Comparison of ENCODE assay signal across 17 cellular contexts in the genomic region with DNA sequence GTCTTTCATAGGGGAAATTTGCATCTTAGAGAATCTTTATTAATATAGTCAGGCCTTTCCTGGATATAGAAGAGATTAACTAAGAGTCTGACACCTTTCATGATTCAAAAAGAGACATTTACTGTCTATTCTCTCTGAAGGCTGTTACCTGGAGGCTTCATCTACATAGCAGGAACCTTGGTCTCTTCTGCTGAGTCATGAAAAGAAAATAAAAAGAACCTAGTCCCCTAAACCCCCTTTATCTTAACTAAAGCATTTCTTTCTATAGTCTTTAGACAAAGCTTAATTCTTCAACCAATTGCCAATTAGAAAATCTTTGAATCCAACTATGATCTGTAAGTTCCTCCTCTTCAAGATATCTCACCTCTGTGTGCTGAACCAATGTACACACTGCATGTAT. TPM values are rescaled to one million over a fixed set of nuclear protein-coding genes. Genes with fewer than 3 reads are reported as not detected.
DNase-seq lines count a peak whose midpoint lies in the region; ATAC-seq, FAIRE-seq and TF ChIP-seq lines count a peak whose summit lies in the region.
"Had no signal": no experiment of that assay in that cellular context is flagged by ENCODE, and none has a peak within 500 bp of the region (broad histone marks: within the 10 kb centered on the region; RNA-seq: fewer than 3 reads in every experiment).

No MANE protein-coding gene starts in this region.

- no peak overlapping the region for H4K5ac ChIP-seq in H1 (ENCODE audit: insufficient read length, low read depth, low read length)

- no peak overlapping the region for H3K9ac ChIP-seq in H1 (replicated peaks in 1 of 4; ENCODE audit: extremely low read depth in 1 of 4, low read depth in 3 of 4, low read length in 3 of 4)
- H3K9ac ChIP-seq: BLaER1 had no signal

- ATAC-seq in A549, result no peak

- POLR2A ChIA-PET in A549 (lab: Yijun Ruan, JAX) (no interaction called here), H1 (lab: Charles Lee; ENCODE audit: partially characterized antibody) (interaction anchor here (1.9 kb wide), 1 partner anchor 28 kb away, joined by 5 read pairs; no protein-coding TSS in a partner anchor), GM10248 (lab: Yijun Ruan, JAX) (no interaction called here)

- FAIRE-seq in A549 (lab: Jason Lieb, UNC), result no peak
- no peak for FAIRE-seq in H1 (lab: Jason Lieb, UNC)
- FAIRE-seq in frontal cortex (lab: Jason Lieb, UNC), result no peak
- FAIRE-seq: GM12891, GM19239, H54, HepG2 had no signal

- H3K18ac ChIP-seq in H1 (ENCODE audit: extremely low read depth, low read length), result no peak overlapping the region

- no peak overlapping the region for H2AFZ ChIP-seq in H1 (ENCODE audit: low read length)

- no peaks in the 10 kb centered on the region for H3K79me2 ChIP-seq in H1 (ENCODE audit: control insufficient read depth in 1 of 2, insufficient read depth in 2 of 2, low read length in 2 of 2)

- no peak overlapping the region for H3K56ac ChIP-seq in H1 (replicated peaks; ENCODE audit: insufficient read length, low read depth, low read length)

- CTCF ChIA-PET in A549 (lab: Yijun Ruan, JAX) (interaction anchor here (0.5 to 1.1 kb wide), 5 partner anchors 9 to 300 kb away, joined by 3 to 4 read pairs (median 3); no protein-coding TSS in a partner anchor), H1 (lab: Charles Lee; ENCODE audit: partially characterized antibody) (interaction anchor here (0.8 to 2.1 kb wide), 4 partner anchors 54 to 149 kb away, joined by 3 to 9 read pairs (median 4); no protein-coding TSS in a partner anchor), GM10248 (lab: Yijun Ruan, JAX) (interaction anchor here (1.0 kb wide), 1 partner anchor 26 kb away, joined by 3 read pairs; no protein-coding TSS in a partner anchor)

- TF ChIP-seq POLR2A in A549 (IDR thresholded peaks at IDR 0.05; ENCODE audit: low read length) (no peak), H1 (IDR thresholded peaks at IDR 0.05; ENCODE audit: control extremely low read depth in 1 of 2, low read depth in 2 of 2, low read length in 2 of 2) (no peak)

- TF ChIP-seq EP300 in A549 (IDR thresholded peaks at IDR 0.05) (no peak), H1 (IDR thresholded peaks at IDR 0.05; ENCODE audit: borderline replicate concordance in 1 of 2, low read depth in 2 of 2, low read length in 2 of 2) (no peak)

- H2BK15ac ChIP-seq in H1 (ENCODE audit: low read length), result no peak overlapping the region

- H3K4ac ChIP-seq in H1 (replicated peaks; ENCODE audit: insufficient read length, low read depth, low read length), result no peak overlapping the region

- no peaks in the 10 kb centered on the region for H3K27me3 ChIP-seq in H1 (replicated peaks in 1 of 4; ENCODE audit: control insufficient read depth in 3 of 4, extremely low read depth in 1 of 4, insufficient read depth in 3 of 4, low read length in 3 of 4)
- H3K27me3 ChIP-seq: BLaER1 had no signal

- H4K91ac ChIP-seq in H1 (replicated peaks; ENCODE audit: insufficient read length, low read length), result no peak overlapping the region

- H3K14ac ChIP-seq in H1 (ENCODE audit: insufficient read length), result no peak overlapping the region

- no peak overlapping the region for H2BK12ac ChIP-seq in H1 (ENCODE audit: low read depth, low read length)

- no peaks in the 10 kb centered on the region for H3K9me3 ChIP-seq in A549
- no peaks in the 10 kb centered on the region; a peak in 2 of 4 replicates for H3K9me3 ChIP-seq in H1 (ENCODE audit: insufficient read depth in 2 of 2, low read depth in 1 of 2, low read length in 1 of 2)
- H3K9me3 ChIP-seq: BLaER1 had no signal

- H4K20me1 ChIP-seq in H1 (replicated peaks in 1 of 2; ENCODE audit: control insufficient read depth in 1 of 2, insufficient read depth in 2 of 2, low read length in 2 of 2), result no peaks in the 10 kb centered on the region
- H4K20me1 ChIP-seq: BLaER1 had no signal

- no peak overlapping the region for H2BK20ac ChIP-seq in H1 (ENCODE audit: low read length)

- TF ChIP-seq RAD21 in A549 (conservative IDR thresholded peaks at IDR 0.05 in 1 of 2, IDR thresholded peaks at IDR 0.05 in 1 of 2) (no peak), H1 (IDR thresholded peaks at IDR 0.05 in 1 of 2, conservative IDR thresholded peaks at IDR 0.05 in 1 of 2; ENCODE audit: low read depth in 2 of 2, low read length in 2 of 2) (no peak)

- no peak overlapping the region for H3K27ac ChIP-seq in A549
- H3K27ac ChIP-seq in H1 (ENCODE audit: low read depth, low read length), result no peak overlapping the region
- H3K27ac ChIP-seq: 22Rv1, BLaER1 had no signal

- peaks cover 9% of the 10 kb centered on the region; the same call in 2 of the 3 replicates for H3K4me1 ChIP-seq in A549
- H3K4me1 ChIP-seq in H1 (replicated peaks in 1 of 4; ENCODE audit: control insufficient read depth in 3 of 4, insufficient read depth in 4 of 4, low read length in 3 of 4), result peaks cover 0 to 9% (median 6%) of the 10 kb centered on the region in 4 experiments; a peak in 3 of 7 replicates
- H3K4me1 ChIP-seq: BLaER1 had no signal

- no peak overlapping the region for H3K4me3 ChIP-seq in A549
- H3K4me3 ChIP-seq in H1 (ENCODE audit: extremely low read depth in 1 of 4, insufficient read depth in 2 of 4, low read depth in 3 of 4, low read length in 4 of 4), result no peak overlapping the region; a peak in 1 of 8 replicates
- H3K4me3 ChIP-seq: BLaER1 had no signal

- H3K4me2 ChIP-seq in A549 (no peak overlapping the region), H1 (ENCODE audit: insufficient read depth in 1 of 2, low read depth in 2 of 2, low read length in 2 of 2) (no peak overlapping the region)
- H3K4me2 ChIP-seq: BLaER1 had no signal

- DNase-seq in DMS53 (lab: John Stamatoyannopoulos, UW), result peak; percentile 44
- DNase-seq in DMS53 treated with DMSO at 0.1 percent for 48 hours (lab: John Stamatoyannopoulos, UW; ENCODE audit: unreplicated experiment), result no peak
- no peak for DNase-seq in A549 (ENCODE audit: low read depth in 1 of 2, low spot score in 1 of 2)
- peak; percentile 69 for DNase-seq in NCI-H146 treated with DMSO at 0.1 percent for 48 hours (lab: John Stamatoyannopoulos, UW; ENCODE audit: unreplicated experiment)
- DNase-seq in H1 (ENCODE audit: low read depth in 1 of 2, low spot score in 2 of 2), result no peak
- no peak for DNase-seq in GM10248 (ENCODE audit: extremely low spot score)
- no peak for DNase-seq in frontal cortex (ENCODE audit: low spot score in 2 of 2)
- DNase-seq: CD4-positive, alpha-beta memory T cell; DND-41; EL; HCEC 1CT had no signal

- TF ChIP-seq CTCF in A549 (IDR thresholded peaks at IDR 0.05) (no peak), H1 (IDR thresholded peaks at IDR 0.05; ENCODE audit: control extremely low read depth in 1 of 3, insufficient read depth in 1 of 3, low read depth in 1 of 3, low read length in 3 of 3) (no peak), GM10248 (IDR thresholded peaks at IDR 0.05; ENCODE audit: control extremely low read depth, extremely low read depth, low read depth, missing control alignments) (no peak)

- H3K79me1 ChIP-seq in H1 (ENCODE audit: low read depth, low read length), result no peaks in the 10 kb centered on the region

- no peak overlapping the region for H2BK120ac ChIP-seq in H1 (replicated peaks; ENCODE audit: low read depth, low read length)

- no peaks in the 10 kb centered on the region; the same call in 1 of the 2 replicates for H3K23me2 ChIP-seq in H1 (ENCODE audit: low read depth, low read length)

- no peak overlapping the region for H2BK5ac ChIP-seq in H1 (ENCODE audit: low read depth, low read length)

- H3K36me3 ChIP-seq in H1 (ENCODE audit: control insufficient read depth in 2 of 4, insufficient read depth in 4 of 4, low read length in 3 of 4), result no peaks in the 10 kb centered on the region
- H3K36me3 ChIP-seq: BLaER1 had no signal

- H2AK5ac ChIP-seq in H1 (ENCODE audit: low read depth, low read length), result no peak overlapping the region

- no peak overlapping the region for H4K8ac ChIP-seq in H1 (ENCODE audit: extremely low read depth, insufficient read depth, low read length)

- H3K23ac ChIP-seq in H1 (ENCODE audit: insufficient read length), result no peak overlapping the region

TF ChIP-seq in A549, 52 proteins besides CTCF, POLR2A, EP300 and RAD21 (continues in another document):
- TF ChIP-seq KDM5A (IDR thresholded peaks at IDR 0.05), result no peak

TF ChIP-seq in H1, 55 proteins besides CTCF, POLR2A, EP300 and RAD21 (continues in another document):
- TF ChIP-seq KDM4A (IDR thresholded peaks at IDR 0.05; ENCODE audit: low read depth, low read length, severe bottlenecking), result no peak

RNA-seq across cellular contexts. Expression of gene RPS29, which starts 33.1 kb away (rescaled TPM):
- polyA plus RNA-seq in A549 (2011; rRNA removed), result 3,909 and 5,167 TPM in 2 replicates
- polyA plus RNA-seq in A549 (2012; cell fraction: cytosol; rRNA removed), result 10,276 and 13,870 TPM in 2 replicates
- polyA plus RNA-seq in A549 (2012; cell fraction: nucleus; rRNA removed), result 7,114 and 8,546 TPM in 2 replicates
- 3,539 to 3,858 TPM (median 3,692 TPM) in 3 replicates for polyA plus RNA-seq in A549 (2017; fragmentation: RNase III; extraction: RNeasy Plus Mini Kit Qiagen cat#74134 plus additional on column Dnase treatment)
- 1,093 and 1,224 TPM in 2 replicates for polyA minus RNA-seq in A549 (2011; rRNA and poly(A)+ RNA removed)
- 2,193 and 2,231 TPM in 2 replicates for total RNA-seq in H1 (2021; fragmentation: NEBNext Ultra II Directional; extraction: Animal tissue kit (Norgen Biotek cat#: 25700))
- 23,165 and 25,452 TPM in 2 replicates for polyA plus RNA-seq in H1 (2011; rRNA removed)
- polyA plus RNA-seq in H1 (2011; cell fraction: cytosol; rRNA removed), result 9,180 TPM
- 3,431 TPM for polyA plus RNA-seq in H1 (2011; cell fraction: nucleus; rRNA removed)
- 5,698 to 10,591 TPM (median 8,160 TPM) in 4 replicates for polyA plus RNA-seq in H1 (2012, experiment 1 of 2)
- polyA plus RNA-seq in H1 (2012, experiment 2 of 2), result 10,886 TPM
- polyA plus RNA-seq in H1 (2013, experiment 1 of 2), result 22,481 TPM
- polyA plus RNA-seq in H1 (2013, experiment 2 of 2), result 21,829 TPM
- 587 and 772 TPM in 2 replicates for polyA minus RNA-seq in H1 (2011; rRNA and poly(A)+ RNA removed)
- polyA minus RNA-seq in H1 (2011; cell fraction: cytosol; rRNA and poly(A)+ RNA removed), result 613 TPM
- 1,083 TPM for polyA minus RNA-seq in H1 (2011; cell fraction: nucleus; rRNA and poly(A)+ RNA removed)
- 2,056 TPM for total RNA-seq in frontal cortex

RNA-seq across cellular contexts. Expression of gene LRR1, which starts 45.6 kb away (rescaled TPM):
- polyA plus RNA-seq in A549 (2011; rRNA removed) (34.6 and 50.7 TPM in 2 replicates), A549 (2017; fragmentation: RNase III; extraction: RNeasy Plus Mini Kit Qiagen cat#74134 plus additional on column Dnase treatment) (48.4 to 53.5 TPM (median 52.8 TPM) in 3 replicates), H1 (2011; rRNA removed) (17.9 and 30.7 TPM in 2 replicates)
- polyA plus RNA-seq in A549 (2012; cell fraction: cytosol; rRNA removed), result 40.2 and 40.9 TPM in 2 replicates
- 13.3 and 15.5 TPM in 2 replicates for polyA plus RNA-seq in A549 (2012; cell fraction: nucleus; rRNA removed)
- polyA minus RNA-seq in A549 (2011; rRNA and poly(A)+ RNA removed), result 7.0 and 9.7 TPM in 2 replicates
- total RNA-seq in H1 (2021; fragmentation: NEBNext Ultra II Directional; extraction: Animal tissue kit (Norgen Biotek cat#: 25700)), result 37.5 and 37.7 TPM in 2 replicates
- 25.5 TPM for polyA plus RNA-seq in H1 (2011; cell fraction: cytosol; rRNA removed)
- polyA plus RNA-seq in H1 (2011; cell fraction: nucleus; rRNA removed), result 23.5 TPM
- polyA plus RNA-seq in H1 (2012, experiment 1 of 2), result 20.3 to 30.6 TPM (median 25.3 TPM) in 4 replicates
- 15.6 TPM for polyA plus RNA-seq in H1 (2012, experiment 2 of 2)
- polyA plus RNA-seq in H1 (2013, experiment 1 of 2), result 29.5 TPM
- 28.0 TPM for polyA plus RNA-seq in H1 (2013, experiment 2 of 2)
- 13.4 and 15.4 TPM in 2 replicates for polyA minus RNA-seq in H1 (2011; rRNA and poly(A)+ RNA removed)
- 13.9 TPM for polyA minus RNA-seq in H1 (2011; cell fraction: cytosol; rRNA and poly(A)+ RNA removed)
- polyA minus RNA-seq in H1 (2011; cell fraction: nucleus; rRNA and poly(A)+ RNA removed), result 21.0 TPM
- 5.3 TPM for total RNA-seq in frontal cortex

Comparison
In these comparisons a context has a peak if more than half of its experiments do, and no peak if none do; other contexts are left out.
1. DNase-seq: peak in DMS53 (single experiment) and NCI-H146 treated with DMSO at 0.1 percent for 48 hours (single experiment); none in DMS53 treated with DMSO at 0.1 percent for 48 hours (single experiment), A549 (0 of 2), H1 (0 of 2), GM10248 (single experiment) and frontal cortex (0 of 2).